8 cellular contexts compared by ENCODE assay signal in the genomic region with DNA sequence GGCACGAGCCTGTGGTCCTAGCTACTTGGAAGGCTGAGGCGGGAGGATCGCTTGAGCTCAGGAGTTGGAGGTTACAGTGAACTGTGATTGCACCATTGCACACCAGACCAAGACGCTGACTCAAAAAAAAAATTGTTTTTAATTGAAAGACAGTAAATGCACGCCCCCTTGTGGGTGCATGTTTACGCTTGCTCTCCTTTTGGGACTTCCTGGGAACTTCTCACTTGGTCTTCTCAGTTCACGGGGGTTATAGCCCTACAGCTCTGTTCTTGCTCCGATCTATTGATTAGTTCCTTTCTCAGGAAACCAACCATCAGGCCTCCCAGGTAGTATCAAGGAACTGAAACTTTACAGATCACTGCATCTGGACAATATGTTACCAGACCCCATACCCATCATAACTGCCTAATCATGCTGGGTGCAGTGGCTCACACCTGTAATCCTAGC. TPM values are rescaled to one million over a fixed set of nuclear protein-coding genes. Genes with fewer than 3 reads are reported as not detected.
DNase-seq lines count a peak whose midpoint lies in the region; ATAC-seq and TF ChIP-seq lines count a peak whose summit lies in the region.

No MANE protein-coding gene starts in this region.

- H3K4me1 ChIP-seq in liver (ENCODE audit: control insufficient read depth in 4 of 4, insufficient read depth in 4 of 4, low read length in 3 of 4): no peaks in the 10 kb centered on the region

- H3K9ac ChIP-seq in liver (ENCODE audit: low read depth in 1 of 2, low read length in 2 of 2): no peak overlapping the region

- no peaks in the 10 kb centered on the region for H3K9me3 ChIP-seq in liver (ENCODE audit: control insufficient read depth in 4 of 4, low read length in 3 of 4)

- peak; percentile 69 for DNase-seq in GM06990 (ENCODE audit: extremely low read depth, insufficient read length)
- peak; percentile 69 for DNase-seq in NCI-H2227 (lab: John Stamatoyannopoulos, UW; ENCODE audit: unreplicated experiment)
- DNase-seq in activated CD4-positive, CD25-positive, alpha-beta regulatory T cell (lab: John Stamatoyannopoulos, UW): peak; percentile 39 to 66 (median 59)
- peak; percentile 78 for DNase-seq in cerebellar cortex (ENCODE audit: low spot score)
- DNase-seq in stimulated activated CD8-positive, alpha-beta memory T cell treated with anti-CD3 and anti-CD28 coated beads, Interleukin-12 subunit alpha, Interleukin-12 subunit beta, amount 100 ng/mL, for 4 hours (ENCODE audit: low read depth): peak; percentile 59
- no peak for DNase-seq in NCI-H128 (lab: John Stamatoyannopoulos, UW; ENCODE audit: unreplicated experiment)

- H3K27ac ChIP-seq in liver (ENCODE audit: low read depth in 1 of 2, low read length in 2 of 2): no peak overlapping the region

- WGBS in liver: 9% methylated on average over 8 of the region's 8 CpGs

- TF ChIP-seq CTCF in GM06990 (IDR thresholded peaks at IDR 0.05; ENCODE audit: insufficient read depth, low read length, poor library complexity, severe bottlenecking): peak; percentile 66
- peak; percentile 72 for TF ChIP-seq CTCF in liver (IDR thresholded peaks at IDR 0.05; ENCODE audit: low read depth, low read length, missing input control)

- H3K36me3 ChIP-seq in GM06990 (ENCODE audit: control insufficient read depth, insufficient read depth, low read length) (no peaks in the 10 kb centered on the region), liver (ENCODE audit: control insufficient read depth in 4 of 4, insufficient read depth in 3 of 4, low read depth in 1 of 4, low read length in 3 of 4) (no peaks in the 10 kb centered on the region)

- TF ChIP-seq RAD21 in liver (IDR thresholded peaks at IDR 0.05): peak; percentile 81 to 82

- no peak overlapping the region for H3K4me3 ChIP-seq in GM06990 (replicated peaks; ENCODE audit: low read depth, low read length)
- no peak overlapping the region for H3K4me3 ChIP-seq in liver (ENCODE audit: low read depth in 1 of 3, low read length in 3 of 3)

- ATAC-seq in HG02610 (IDR thresholded peaks at IDR 0.05; ENCODE audit: unreplicated experiment): peak; percentile 50

- no peaks in the 10 kb centered on the region for H3K27me3 ChIP-seq in GM06990 (replicated peaks; ENCODE audit: control insufficient read depth, insufficient read depth, low read length)
- no peaks in the 10 kb centered on the region for H3K27me3 ChIP-seq in liver (ENCODE audit: control insufficient read depth in 4 of 4, insufficient read depth in 4 of 4, low read length in 3 of 4)

TF ChIP-seq in liver, 16 proteins besides CTCF, POLR2A, EP300 and RAD21:
- TF ChIP-seq EGR1 (IDR thresholded peaks at IDR 0.05; ENCODE audit: low read depth in 2 of 2): no peak
- peak in 1 of 2 donors; percentile 28 for TF ChIP-seq RXRA (IDR thresholded peaks at IDR 0.05)
- TF ChIP-seq, protein P1, sequence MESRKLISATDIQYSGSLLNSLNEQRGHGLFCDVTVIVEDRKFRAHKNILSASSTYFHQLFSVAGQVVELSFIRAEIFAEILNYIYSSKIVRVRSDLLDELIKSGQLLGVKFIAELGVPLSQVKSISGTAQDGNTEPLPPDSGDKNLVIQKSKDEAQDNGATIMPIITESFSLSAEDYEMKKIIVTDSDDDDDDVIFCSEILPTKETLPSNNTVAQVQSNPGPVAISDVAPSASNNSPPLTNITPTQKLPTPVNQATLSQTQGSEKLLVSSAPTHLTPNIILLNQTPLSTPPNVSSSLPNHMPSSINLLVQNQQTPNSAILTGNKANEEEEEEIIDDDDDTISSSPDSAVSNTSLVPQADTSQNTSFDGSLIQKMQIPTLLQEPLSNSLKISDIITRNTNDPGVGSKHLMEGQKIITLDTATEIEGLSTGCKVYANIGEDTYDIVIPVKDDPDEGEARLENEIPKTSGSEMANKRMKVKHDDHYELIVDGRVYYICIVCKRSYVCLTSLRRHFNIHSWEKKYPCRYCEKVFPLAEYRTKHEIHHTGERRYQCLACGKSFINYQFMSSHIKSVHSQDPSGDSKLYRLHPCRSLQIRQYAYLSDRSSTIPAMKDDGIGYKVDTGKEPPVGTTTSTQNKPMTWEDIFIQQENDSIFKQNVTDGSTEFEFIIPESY (IDR thresholded peaks at IDR 0.05): no peak
- no peak for TF ChIP-seq GABPA (IDR thresholded peaks at IDR 0.05 in 1 of 2, conservative IDR thresholded peaks at IDR 0.05 in 1 of 2)
- no peak for TF ChIP-seq TAF1 (conservative IDR thresholded peaks at IDR 0.05)

RNA-seq across cellular contexts. Expression of a gene that starts 14.2 kb away (rescaled TPM):
- 10 to 100 TPM; 16.8 to 25.2 TPM for total RNA-seq in liver
- polyA plus RNA-seq in liver: 10 to 100 TPM in 1 of 2 donors, 1 to 10 TPM in 1; 7.6 to 13.8 TPM

RNA-seq across cellular contexts. Expression of a gene that starts 31.1 kb away (rescaled TPM):
- total RNA-seq in liver: not detected
- polyA plus RNA-seq in liver: under 1 TPM; 0.18 to 0.50 TPM

RNA-seq across cellular contexts. Expression of a gene that starts 33.4 kb away (rescaled TPM):
- total RNA-seq in liver: 10 to 100 TPM; 73.2 to 80.2 TPM
- 10 to 100 TPM; 47.6 to 59.9 TPM for polyA plus RNA-seq in liver

RNA-seq across cellular contexts. Expression of a gene that starts 47.9 kb away (rescaled TPM):
- 10 to 100 TPM; 16.1 to 35.3 TPM for total RNA-seq in liver
- 10 to 100 TPM; 10.1 to 14.9 TPM for polyA plus RNA-seq in liver
